ENCODE assay signal across 8 cellular contexts in genomic region chr19:51593969-51594773, GRCh38. TPM values are rescaled to one million over a fixed set of nuclear protein-coding genes. Genes with fewer than 3 reads are reported as not detected.
A peak's percentile ranks its signal among the peaks of the same experiment; 100 is the strongest.
DNase-seq lines count a peak whose midpoint lies in the region; ATAC-seq and TF ChIP-seq lines count a peak whose summit lies in the region.

No MANE protein-coding gene starts in this region.

- peak; percentile 88 to 97 (median 94) for DNase-seq in CD4-positive, alpha-beta T cell
- DNase-seq in HS-27A (ENCODE audit: low read depth) (peak; percentile 91), NOMO-1 (lab: John Stamatoyannopoulos, UW; ENCODE audit: unreplicated experiment in 2 of 2) (peak; percentile 95 to 97), medulla oblongata (ENCODE audit: extremely low spot score) (peak; percentile 99)
- DNase-seq in activated CD8-positive, alpha-beta memory T cell treated with anti-CD3 and anti-CD28 coated beads for 48 hours (ENCODE audit: low read depth in 2 of 3, low spot score in 2 of 3): peak; percentile 75 to 91 (median 86)
- peak; percentile 90 to 91 (median 91) for DNase-seq in effector memory CD8-positive, alpha-beta T cell
- DNase-seq in stimulated activated CD4-positive, alpha-beta T cell treated with anti-CD3 and anti-CD28 coated beads, TNF-alpha, amount 100 ng/mL, for 48 hours (ENCODE audit: low read depth in 3 of 3): peak; percentile 91 to 94 (median 94)

- POLR2A ChIA-PET in CD4-positive, alpha-beta T cell (lab: Charles Lee): interaction anchor here (0.9 kb wide), 1 partner anchor 109 kb away, joined by 4 read pairs; no protein-coding TSS in a partner anchor

- CTCF ChIA-PET in CD4-positive, alpha-beta T cell (lab: Charles Lee): no interaction called here

- peak overlapping the region; percentile 71 for H3K27ac Mint-ChIP-seq in CD4-positive, alpha-beta T cell
- peak overlapping the region; percentile 62 to 86 for H3K27ac Mint-ChIP-seq in effector memory CD8-positive, alpha-beta T cell

- intact Hi-C loops in CD4-positive, alpha-beta T cell (cut with DNase I, micrococcal nuclease): loop anchor here (1.0 to 10.0 kb wide), 9 partner anchors 23 to 1082 kb away; partner anchors contain the start of genes CTU1 (in 2 of the 2), ZNF175 (in 2 of the 2), ASPDH (in 1 of the 2) and CLDND2 (in 1 of the 2)

- peaks cover 30% of the 10 kb centered on the region for H3K36me3 Mint-ChIP-seq in CD4-positive, alpha-beta T cell (ENCODE audit: low read depth)
- peaks cover 5% of the 10 kb centered on the region for H3K36me3 Mint-ChIP-seq in effector memory CD8-positive, alpha-beta T cell (ENCODE audit: insufficient read depth)

- H3K27me3 Mint-ChIP-seq in CD4-positive, alpha-beta T cell: peaks cover 31% of the 10 kb centered on the region
- H3K27me3 Mint-ChIP-seq in effector memory CD8-positive, alpha-beta T cell: peaks cover 0 to 31% of the 10 kb centered on the region in 2 donors

- H3K4me3 Mint-ChIP-seq in CD4-positive, alpha-beta T cell: peak overlapping the region; percentile 94
- H3K4me3 Mint-ChIP-seq in effector memory CD8-positive, alpha-beta T cell: peak overlapping the region; percentile 90 to 92

- H3K9me3 ChIP-seq in CD4-positive, alpha-beta T cell (ENCODE audit: control insufficient read depth, low read length): peaks cover 12% of the 10 kb centered on the region

- ATAC-seq in CD4-positive, alpha-beta T cell (ENCODE audit: poor library complexity): peak; percentile 100
- peak; percentile 97 for ATAC-seq in GM19468 (IDR thresholded peaks at IDR 0.05; ENCODE audit: extremely low read depth, unreplicated experiment)
- peak; percentile 100 for ATAC-seq in effector memory CD8-positive, alpha-beta T cell (replicated peaks)

- no peak overlapping the region for H3K27ac ChIP-seq in CD4-positive, alpha-beta T cell (ENCODE audit: low read depth, low read length)

- no peak for TF ChIP-seq CTCF in CD4-positive, alpha-beta T cell (IDR thresholded peaks at IDR 0.05)

- peaks cover 7% of the 10 kb centered on the region for H3K27me3 ChIP-seq in CD4-positive, alpha-beta T cell (ENCODE audit: control insufficient read depth, insufficient read depth, low read length)

- H3K9me3 Mint-ChIP-seq in CD4-positive, alpha-beta T cell: peaks cover 3% of the 10 kb centered on the region
- H3K9me3 Mint-ChIP-seq in effector memory CD8-positive, alpha-beta T cell: peaks cover 0 to 14% of the 10 kb centered on the region in 2 donors

- peaks cover 29% of the 10 kb centered on the region for H3K4me1 Mint-ChIP-seq in CD4-positive, alpha-beta T cell (ENCODE audit: low read depth)
- peaks cover 14 to 23% of the 10 kb centered on the region in 2 donors for H3K4me1 Mint-ChIP-seq in effector memory CD8-positive, alpha-beta T cell (ENCODE audit: low read depth in 2 of 2)

RNA-seq across cellular contexts. Expression of gene ZNF175, which starts 23.1 kb away (rescaled TPM):
- total RNA-seq in CD4-positive, alpha-beta T cell: 1 to 10 TPM; 1.1 to 1.9 TPM

RNA-seq across cellular contexts. Expression of gene SIGLEC5, which starts 36.0 kb away (rescaled TPM):
- not detected for total RNA-seq in CD4-positive, alpha-beta T cell

RNA-seq across cellular contexts. Expression of gene SIGLEC14, which starts 52.5 kb away (rescaled TPM):
- 1 to 10 TPM in 1 of 2 experiments, under 1 TPM in 1; 0.87 to 1.3 TPM for total RNA-seq in CD4-positive, alpha-beta T cell
